17 cellular contexts compared by ENCODE assay signal in the genomic region with DNA sequence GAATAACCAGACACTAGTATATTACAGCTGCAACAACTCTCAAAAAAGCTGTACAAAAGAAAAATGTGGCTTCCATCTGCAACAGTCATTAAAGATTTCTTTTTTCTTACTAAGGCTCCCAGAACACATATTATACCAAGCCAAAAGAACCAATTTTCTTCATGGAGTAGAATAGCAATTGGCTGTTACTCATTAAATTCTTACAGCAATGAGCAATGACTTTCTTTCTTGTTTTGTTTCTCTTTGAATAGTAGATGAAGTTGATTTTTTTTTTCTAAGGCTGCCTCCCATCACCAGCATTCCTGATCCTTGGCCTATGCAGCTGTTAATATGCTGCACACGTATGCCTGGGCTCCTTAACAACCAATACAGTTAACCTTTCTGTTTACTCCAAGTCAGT. TPM values are rescaled to one million over a fixed set of nuclear protein-coding genes. Genes with fewer than 3 reads are reported as not detected.
DNase-seq lines count a peak whose midpoint lies in the region; ATAC-seq, FAIRE-seq and TF ChIP-seq lines count a peak whose summit lies in the region.
"Had no signal": no experiment of that assay in that cellular context is flagged by ENCODE, and none has a peak within 500 bp of the region (broad histone marks: within the 10 kb centered on the region; RNA-seq: fewer than 3 reads in every experiment).

No MANE protein-coding gene starts in this region.

- H3K4me1 Mint-ChIP-seq in activated naive CD4-positive, alpha-beta T cell treated with anti-CD3 and anti-CD28 coated beads, Interleukin-2, amount 50 U/mL, for 24 hours: peaks cover 54% of the 10 kb centered on the region
- peaks cover 46% of the 10 kb centered on the region for H3K4me1 Mint-ChIP-seq in activated naive CD4-positive, alpha-beta T cell treated with anti-CD3 and anti-CD28 coated beads for 36 hours (ENCODE audit: low read depth)
- H3K4me1 Mint-ChIP-seq in brain: peaks cover 53% of the 10 kb centered on the region

- no peaks in the 10 kb centered on the region for H3K27me3 ChIP-seq in thoracic aorta (replicated peaks; ENCODE audit: insufficient read depth)
- H3K27me3 ChIP-seq: body of pancreas, neural progenitor cell had no signal

- CTCF ChIA-PET in activated naive CD4-positive, alpha-beta T cell treated with anti-CD3 and anti-CD28 coated beads for 36 hours (lab: Charles Lee): interaction anchor here (0.9 to 5.3 kb wide), 7 partner anchors 38 to 213 kb away, joined by 4 to 53 read pairs (median 5); a partner anchor contains a TSS

- no peak for ATAC-seq in thoracic aorta (ENCODE audit: insufficient number of reproducible peaks, low FRiP score, low read depth)
- ATAC-seq: A549, body of pancreas, esophagus mucosa, K562, WTC11 had no signal

- H3K9me3 ChIP-seq in kidney (ENCODE audit: control insufficient read depth in 1 of 2, low read length in 2 of 2): no peaks in the 10 kb centered on the region
- no peaks in the 10 kb centered on the region for H3K9me3 ChIP-seq in thoracic aorta
- H3K9me3 ChIP-seq: A549, body of pancreas had no signal

- H3K9ac ChIP-seq in kidney (ENCODE audit: low read length in 2 of 2): no peak overlapping the region
- H3K9ac ChIP-seq: neural progenitor cell had no signal

- H3K36me3 ChIP-seq in kidney (ENCODE audit: control insufficient read depth in 1 of 2, insufficient read depth in 2 of 2, low read length in 2 of 2): no peaks in the 10 kb centered on the region
- H3K36me3 ChIP-seq in thoracic aorta: no peaks in the 10 kb centered on the region
- H3K36me3 ChIP-seq: neural progenitor cell had no signal

- intact Hi-C loops in activated naive CD4-positive, alpha-beta T cell treated with anti-CD3 and anti-CD28 coated beads for 36 hours (cut with micrococcal nuclease): loop anchor here (5.0 kb wide), 1 partner anchor 38 kb away; a partner anchor contains a TSS
- intact Hi-C loops in kidney (cut with DNase I): loop anchor here (10.0 kb wide), 1 partner anchor 210 kb away; no protein-coding TSS in a partner anchor

- no peaks in the 10 kb centered on the region for H3K27me3 Mint-ChIP-seq in activated naive CD4-positive, alpha-beta T cell treated with anti-CD3 and anti-CD28 coated beads, Interleukin-2, amount 50 U/mL, for 24 hours
- no peaks in the 10 kb centered on the region for H3K27me3 Mint-ChIP-seq in activated naive CD4-positive, alpha-beta T cell treated with anti-CD3 and anti-CD28 coated beads for 36 hours (ENCODE audit: low read depth)
- no peaks in the 10 kb centered on the region for H3K27me3 Mint-ChIP-seq in brain

- DNase-seq in activated naive CD4-positive, alpha-beta T cell treated with anti-CD3 and anti-CD28 coated beads for 36 hours: no peak
- DNase-seq in kidney (no peak), thoracic aorta (ENCODE audit: low spot score) (no peak), NCI-H1694 (lab: John Stamatoyannopoulos, UW) (no peak), SK-N-DZ (ENCODE audit: low spot score) (no peak), RKO (ENCODE audit: low spot score) (no peak)
- DNase-seq: body of pancreas, immature natural killer cell, NCI-H1694 treated with DMSO at 0.1 percent for 48 hours, NCI-H82 had no signal

- FAIRE-seq in kidney (lab: Jason Lieb, UNC): no peak
- FAIRE-seq: A549, K562 had no signal

- peak overlapping the region; percentile 8 to 27 for H3K27ac ChIP-seq in kidney (ENCODE audit: low read depth in 2 of 2, low read length in 2 of 2)
- peak overlapping the region; percentile 51 to 73 for H3K27ac ChIP-seq in thoracic aorta
- H3K27ac ChIP-seq: body of pancreas, neural progenitor cell had no signal

- TF ChIP-seq CTCF in brain (conservative IDR thresholded peaks at IDR 0.05) (no peak), kidney (IDR thresholded peaks at IDR 0.05; ENCODE audit: borderline replicate concordance, extremely low read depth, insufficient read depth) (no peak), thoracic aorta (IDR thresholded peaks at IDR 0.05) (no peak)

- no peaks in the 10 kb centered on the region for H3K4me1 ChIP-seq in kidney (ENCODE audit: control insufficient read depth in 1 of 2, insufficient read depth in 1 of 2, low read depth in 1 of 2, low read length in 2 of 2)
- peaks cover 10 to 16% of the 10 kb centered on the region in 2 donors for H3K4me1 ChIP-seq in thoracic aorta (ENCODE audit: control insufficient read depth in 1 of 2, low read depth in 2 of 2)
- H3K4me1 ChIP-seq: body of pancreas had no signal

- peak overlapping the region; percentile 76 for H3K27ac Mint-ChIP-seq in activated naive CD4-positive, alpha-beta T cell treated with anti-CD3 and anti-CD28 coated beads, Interleukin-2, amount 50 U/mL, for 24 hours
- no peak overlapping the region for H3K27ac Mint-ChIP-seq in activated naive CD4-positive, alpha-beta T cell treated with anti-CD3 and anti-CD28 coated beads for 36 hours
- H3K27ac Mint-ChIP-seq in brain: peak overlapping the region; percentile 47 to 94 (median 87)
- H3K27ac Mint-ChIP-seq: immature natural killer cell, neural progenitor cell, WTC11 had no signal

- H3K36me3 Mint-ChIP-seq in activated naive CD4-positive, alpha-beta T cell treated with anti-CD3 and anti-CD28 coated beads, Interleukin-2, amount 50 U/mL, for 24 hours: peaks cover 4% of the 10 kb centered on the region
- peaks cover 6% of the 10 kb centered on the region for H3K36me3 Mint-ChIP-seq in activated naive CD4-positive, alpha-beta T cell treated with anti-CD3 and anti-CD28 coated beads for 36 hours (ENCODE audit: low read depth)
- H3K36me3 Mint-ChIP-seq in brain: peaks cover 53% of the 10 kb centered on the region
- H3K36me3 Mint-ChIP-seq: WTC11 had no signal

- H3K4me3 ChIP-seq in kidney (ENCODE audit: low read length in 2 of 2) (no peak overlapping the region), thoracic aorta (no peak overlapping the region)
- H3K4me3 ChIP-seq: A549, body of pancreas, K562, neural progenitor cell had no signal

- H3K9me3 Mint-ChIP-seq in activated naive CD4-positive, alpha-beta T cell treated with anti-CD3 and anti-CD28 coated beads, Interleukin-2, amount 50 U/mL, for 24 hours: no peaks in the 10 kb centered on the region
- no peaks in the 10 kb centered on the region for H3K9me3 Mint-ChIP-seq in activated naive CD4-positive, alpha-beta T cell treated with anti-CD3 and anti-CD28 coated beads for 36 hours
- H3K9me3 Mint-ChIP-seq in brain: peaks cover 0 to 8% (median 2%) of the 10 kb centered on the region in 5 experiments
- H3K9me3 Mint-ChIP-seq: immature natural killer cell, neural progenitor cell, WTC11 had no signal

- no peak overlapping the region for H3K4me3 Mint-ChIP-seq in activated naive CD4-positive, alpha-beta T cell treated with anti-CD3 and anti-CD28 coated beads, Interleukin-2, amount 50 U/mL, for 24 hours
- no peak overlapping the region for H3K4me3 Mint-ChIP-seq in activated naive CD4-positive, alpha-beta T cell treated with anti-CD3 and anti-CD28 coated beads for 36 hours
- peak overlapping the region in 2 of 5 experiments; percentile 34 to 36 for H3K4me3 Mint-ChIP-seq in brain
- H3K4me3 Mint-ChIP-seq: immature natural killer cell, neural progenitor cell, WTC11 had no signal

RNA-seq across cellular contexts. Expression of a gene that starts 36.6 kb away (rescaled TPM):
- 100 to 1,000 TPM; 205 to 208 TPM for total RNA-seq in activated naive CD4-positive, alpha-beta T cell treated with anti-CD3 and anti-CD28 coated beads for 36 hours
- polyA plus RNA-seq in brain (ENCODE audit: insufficient read depth, low read depth, low replicate concordance) (189 TPM), kidney (ENCODE audit: insufficient read depth, low read depth, low replicate concordance) (103 TPM)
- total RNA-seq in kidney (19.7 TPM), thoracic aorta (10 to 100 TPM in 1 of 2 donors, 1 to 10 TPM in 1; 3.5 to 13.8 TPM)
- 0.44 and 0.53 TPM in 2 replicates for polyA plus RNA-seq in SK-N-DZ (2014; cell fraction: cytosol; rRNA removed)
- 0.38 TPM in 1 of 2 replicates, not detected in the other for polyA plus RNA-seq in SK-N-DZ (2014; cell fraction: nucleus; rRNA removed)
